Comparison of ENCODE assay signal across 15 cellular contexts in genomic region chr3:177212756-177213155, GRCh38. TPM values are rescaled to one million over a fixed set of nuclear protein-coding genes. Genes with fewer than 3 reads are reported as not detected.
DNase-seq lines count a peak whose midpoint lies in the region; ATAC-seq and TF ChIP-seq lines count a peak whose summit lies in the region.
"Had no signal": no experiment of that assay in that cellular context is flagged by ENCODE, and none has a peak within 500 bp of the region (broad histone marks: within the 10 kb centered on the region; RNA-seq: fewer than 3 reads in every experiment).

No MANE protein-coding gene starts in this region.

- no peaks in the 10 kb centered on the region for H3K27me3 Mint-ChIP-seq in T-helper 17 cell

- intact Hi-C loops in left colon (cut with DNase I, micrococcal nuclease): no loop called here
- intact Hi-C loops in prostate gland (cut with DNase I): no loop called here

- H4K20me1 ChIP-seq in SK-N-SH (ENCODE audit: insufficient read depth): no peaks in the 10 kb centered on the region

- DNase-seq in T-helper 17 cell: no peak
- no peak for DNase-seq in left colon
- DNase-seq in prostate gland (ENCODE audit: low spot score): no peak
- DNase-seq in MG63: no peak
- no peak for DNase-seq in SK-N-SH
- no peak for DNase-seq in stimulated activated naive CD4-positive, alpha-beta T cell (lab: John Stamatoyannopoulos, UW)
- DNase-seq: C1 segment of cervical spinal cord; DMS79 treated with DMSO at 0.1 percent for 48 hours; NCI-H1694; NCI-H510A; NK-92 treated with Interleukin-12 subunit alpha and Interleukin-12 subunit beta, amount 100 ng/mL, for 24 hours; OCI-M1; SIG-M5 had no signal

- no peaks in the 10 kb centered on the region for H3K4me1 Mint-ChIP-seq in T-helper 17 cell

- H3K36me3 Mint-ChIP-seq in T-helper 17 cell (ENCODE audit: low read depth): no peaks in the 10 kb centered on the region

- no peak for TF ChIP-seq CTCF in C4-2B (conservative IDR thresholded peaks at IDR 0.05)
- no peak for TF ChIP-seq CTCF in prostate gland (IDR thresholded peaks at IDR 0.05)
- TF ChIP-seq CTCF in SK-N-SH (IDR thresholded peaks at IDR 0.05): no peak

- H3K4me3 ChIP-seq in prostate gland: no peak overlapping the region
- H3K4me3 ChIP-seq in MG63: no peak overlapping the region
- H3K4me3 ChIP-seq in SK-N-SH (ENCODE audit: low read depth in 2 of 2, low read length in 1 of 2): no peak overlapping the region

- H3F3A ChIP-seq in SK-N-SH (replicated peaks; ENCODE audit: insufficient read depth): no peaks in the 10 kb centered on the region

- H3K36me3 ChIP-seq in prostate gland: no peaks in the 10 kb centered on the region
- H3K36me3 ChIP-seq in MG63: no peaks in the 10 kb centered on the region
- no peaks in the 10 kb centered on the region for H3K36me3 ChIP-seq in SK-N-SH (replicated peaks in 1 of 2; ENCODE audit: control insufficient read depth in 1 of 2, insufficient read depth in 2 of 2, low read length in 1 of 2)

- 95% methylated on average over 8 of the region's 8 CpGs for WGBS in prostate gland
- 97% methylated on average over 8 of the region's 8 CpGs for WGBS in SK-N-SH (ENCODE audit: low lambda C conversion rate)

- no peak for TF ChIP-seq POLR2A in prostate gland (IDR thresholded peaks at IDR 0.05)

- CTCF ChIA-PET in SK-N-SH (lab: Yijun Ruan, JAX): no interaction called here

- H3K9me3 ChIP-seq in T-helper 17 cell (ENCODE audit: control insufficient read depth, low read length, poor library complexity, severe bottlenecking) (no peaks in the 10 kb centered on the region), prostate gland (no peaks in the 10 kb centered on the region), MG63 (no peaks in the 10 kb centered on the region), SK-N-SH (no peaks in the 10 kb centered on the region)

- H3K4me3 Mint-ChIP-seq in T-helper 17 cell: no peak overlapping the region

- TF ChIP-seq RAD21 in SK-N-SH (IDR thresholded peaks at IDR 0.05; ENCODE audit: low read length): no peak

- H3K27me3 ChIP-seq in prostate gland (replicated peaks; ENCODE audit: insufficient read depth) (no peaks in the 10 kb centered on the region), MG63 (no peaks in the 10 kb centered on the region; the same call in 1 of the 2 replicates), SK-N-SH (ENCODE audit: insufficient read depth) (no peaks in the 10 kb centered on the region)

- H3K27ac ChIP-seq in C4-2B (peak overlapping the region; percentile 38), prostate gland (peak overlapping the region; percentile 64 to 73), SK-N-SH (ENCODE audit: low read depth in 2 of 2, low read length in 1 of 2) (no peak overlapping the region)

- ATAC-seq in T-helper 17 cell (no peak), left colon (peak; percentile 46), GM21529 (IDR thresholded peaks at IDR 0.05; ENCODE audit: unreplicated experiment) (no peak)

- H3K4me1 ChIP-seq in prostate gland (replicated peaks) (peaks cover 4% of the 10 kb centered on the region), SK-N-SH (ENCODE audit: control insufficient read depth in 1 of 2, insufficient read depth in 2 of 2, low read depth in 1 of 2, low read length in 1 of 2) (no peaks in the 10 kb centered on the region; a peak in 1 of 4 replicates)

- no peak overlapping the region for H2AFZ ChIP-seq in SK-N-SH (ENCODE audit: low read depth)

- TF ChIP-seq EP300 in SK-N-SH (IDR thresholded peaks at IDR 0.05; ENCODE audit: borderline replicate concordance in 1 of 2, low read depth in 1 of 2, low read length in 1 of 2): no peak

- POLR2A ChIA-PET in SK-N-SH (lab: Yijun Ruan, JAX): no interaction called here

- no peak overlapping the region for H3K4me2 ChIP-seq in SK-N-SH

- H3K27ac Mint-ChIP-seq in T-helper 17 cell: peak overlapping the region; percentile 47

- H3K9ac ChIP-seq in SK-N-SH: no peak overlapping the region

- H3K79me2 ChIP-seq in SK-N-SH (ENCODE audit: insufficient read depth): no peaks in the 10 kb centered on the region

- H3K9me2 ChIP-seq in SK-N-SH: no peaks in the 10 kb centered on the region

TF ChIP-seq in SK-N-SH, 30 proteins besides CTCF, POLR2A, EP300 and RAD21:
- TF ChIP-seq ZBTB33 (IDR thresholded peaks at IDR 0.05; ENCODE audit: borderline replicate concordance, low read depth): no peak
- TF ChIP-seq SIN3A (IDR thresholded peaks at IDR 0.05; ENCODE audit: borderline replicate concordance, low read depth, low read length): no peak
- TF ChIP-seq RCOR1 (IDR thresholded peaks at IDR 0.05; ENCODE audit: low read length): no peak
- TF ChIP-seq CHD2 (IDR thresholded peaks at IDR 0.05; ENCODE audit: low read length, partially characterized antibody): no peak
- no peak for TF ChIP-seq MXI1 (IDR thresholded peaks at IDR 0.05; ENCODE audit: low read depth, low read length)
- no peak for TF ChIP-seq TAF1 (IDR thresholded peaks at IDR 0.05; ENCODE audit: borderline replicate concordance, low read depth, low read length)
- no peak for TF ChIP-seq YY1 (IDR thresholded peaks at IDR 0.05; ENCODE audit: low read depth)
- no peak for TF ChIP-seq REST (IDR thresholded peaks at IDR 0.05; ENCODE audit: low read depth, low read length)
- TF ChIP-seq FOXM1 (IDR thresholded peaks at IDR 0.05; ENCODE audit: low read depth): no peak
- no peak for TF ChIP-seq MEF2A (IDR thresholded peaks at IDR 0.05; ENCODE audit: borderline replicate concordance, low read depth)

RNA-seq across cellular contexts. Expression of gene TBL1XR1, which starts 15.5 kb away (rescaled TPM):
- total RNA-seq in T-helper 17 cell (100 to 1,000 TPM; 115 to 136 TPM), left colon (100 to 1,000 TPM; 165 to 186 TPM), prostate gland (100 to 1,000 TPM in 1 of 2 donors, 10 to 100 TPM in 1; 75.8 to 156 TPM)
- 99.0 and 103 TPM in 2 replicates for total RNA-seq in MG63 (2014; rRNA removed; shearing (Covaris generic); ENCODE audit: low replicate concordance)
- polyA plus RNA-seq in SK-N-SH (2012; rRNA removed): 16.7 and 20.9 TPM in 2 replicates
- 18.9 and 19.1 TPM in 2 replicates for polyA plus RNA-seq in SK-N-SH (2012; cell fraction: cytosol; rRNA removed)
- polyA plus RNA-seq in SK-N-SH (2012; cell fraction: nucleus; rRNA removed): 19.8 and 38.8 TPM in 2 replicates

Comparison
In these comparisons a context has a peak if more than half of its experiments do, and no peak if none do; other contexts are left out.
1. H3K27ac ChIP-seq: peak in C4-2B (single experiment) and prostate gland (2 of 2); none in SK-N-SH (0 of 2).